Comparison of ENCODE assay signal across 8 cellular contexts in the genomic region with DNA sequence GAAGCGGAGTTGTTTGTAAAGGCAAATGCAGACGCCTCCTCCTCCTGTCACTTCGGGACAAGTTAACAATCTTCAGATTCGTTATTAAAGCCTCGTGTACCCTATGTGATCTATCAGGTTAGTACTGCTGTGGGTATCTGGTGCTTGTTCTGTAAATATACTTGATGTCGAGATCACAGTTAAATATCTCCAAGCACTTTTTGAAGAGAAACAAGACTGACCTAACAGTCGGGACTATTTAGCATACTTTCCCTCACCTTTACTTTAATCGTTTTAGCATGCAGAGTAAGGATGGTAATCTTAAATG. TPM values are rescaled to one million over a fixed set of nuclear protein-coding genes. Genes with fewer than 3 reads are reported as not detected.
DNase-seq lines count a peak whose midpoint lies in the region; ATAC-seq, FAIRE-seq and TF ChIP-seq lines count a peak whose summit lies in the region.

No MANE protein-coding gene starts in this region.

- H3K27ac ChIP-seq in keratinocyte (ENCODE audit: control insufficient read depth, insufficient read depth, low read length) (peak overlapping the region; percentile 66), substantia nigra (ENCODE audit: low read depth, low read length, poor library complexity, severe bottlenecking) (peak overlapping the region; percentile 75)

- no peaks in the 10 kb centered on the region for H4K20me1 ChIP-seq in keratinocyte (ENCODE audit: control insufficient read depth, extremely low read depth, insufficient read depth, low read length)

- no peaks in the 10 kb centered on the region for H3K9me3 ChIP-seq in keratinocyte (ENCODE audit: control insufficient read depth, low read depth, low read length)

- H3K9me3 Mint-ChIP-seq in T-helper 1 cell treated with Interleukin-12 subunit alpha and Interleukin-12 subunit beta and Interleukin-4 antibody, amounts not matched to agents 30 μg/mL and 1 μg/mL, for 36 hours, result peaks cover 4% of the 10 kb centered on the region
- H3K9me3 Mint-ChIP-seq in activated T-helper 1 cell treated with anti-CD3 and anti-CD28 coated beads, Interleukin-12 subunit alpha, Interleukin-12 subunit beta, Interleukin-2, Interleukin-4 antibody, amounts not matched to agents 30 ng/mL and 10 ng/mL and 1 ng/mL, durations not matched to agents 14 hours and 24 hours and 36 hours, result peaks cover 6% of the 10 kb centered on the region

- no peak for TF ChIP-seq CTCF in keratinocyte (optimal IDR thresholded peaks at IDR 0.05 in 1 of 3, IDR thresholded peaks at IDR 0.05 in 1 of 3, conservative IDR thresholded peaks at IDR 0.05 in 1 of 3; ENCODE audit: extremely low read depth in 1 of 3, insufficient read depth in 2 of 3, low read length in 3 of 3)

- no peaks in the 10 kb centered on the region for H3K9me1 ChIP-seq in keratinocyte (ENCODE audit: control insufficient read depth, extremely low read depth, insufficient read depth, low read length)

- H3K36me3 Mint-ChIP-seq in T-helper 1 cell treated with Interleukin-12 subunit alpha and Interleukin-12 subunit beta and Interleukin-4 antibody, amounts not matched to agents 30 μg/mL and 1 μg/mL, for 36 hours (ENCODE audit: low read depth), result peaks cover 10% of the 10 kb centered on the region
- H3K36me3 Mint-ChIP-seq in activated T-helper 1 cell treated with anti-CD3 and anti-CD28 coated beads, Interleukin-12 subunit alpha, Interleukin-12 subunit beta, Interleukin-2, Interleukin-4 antibody, amounts not matched to agents 30 ng/mL and 10 ng/mL and 1 ng/mL, durations not matched to agents 14 hours and 24 hours and 36 hours (ENCODE audit: low read depth), result peaks cover 8% of the 10 kb centered on the region

- dilution Hi-C loops in keratinocyte (cut with MboI; ENCODE audit: extremely low pct_ligation_motif_present, low sequenced_read_pairs), result no loop called here

- ATAC-seq in HG02852 (IDR thresholded peaks at IDR 0.05; ENCODE audit: unreplicated experiment), result no peak

- peak overlapping the region; percentile 61 for H3K4me2 ChIP-seq in keratinocyte (ENCODE audit: control insufficient read depth, extremely low read depth, insufficient read depth, low read depth, low read length)

- intact Hi-C loops in activated T-helper 1 cell treated with anti-CD3 and anti-CD28 coated beads, Interleukin-12 subunit alpha, Interleukin-12 subunit beta, Interleukin-2, Interleukin-4 antibody, amounts not matched to agents 30 ng/mL and 10 ng/mL and 1 ng/mL, durations not matched to agents 14 hours and 24 hours and 36 hours (cut with micrococcal nuclease), result loop anchor here (1.0 to 2.0 kb wide), 8 partner anchors 109 to 1183 kb away; a partner anchor contains a TSS

- no peaks in the 10 kb centered on the region for H3K36me3 ChIP-seq in keratinocyte (ENCODE audit: control insufficient read depth in 2 of 2, extremely low read depth in 1 of 2, insufficient read depth in 2 of 2, low read length in 2 of 2)

- peaks cover 4% of the 10 kb centered on the region for H3K4me1 ChIP-seq in keratinocyte (ENCODE audit: control insufficient read depth, extremely low read depth, insufficient read depth, low read length)

- H2AFZ ChIP-seq in keratinocyte (ENCODE audit: control insufficient read depth, low read length), result peak overlapping the region; percentile 87

- H3K4me3 Mint-ChIP-seq in T-helper 1 cell treated with Interleukin-12 subunit alpha and Interleukin-12 subunit beta and Interleukin-4 antibody, amounts not matched to agents 30 μg/mL and 1 μg/mL, for 36 hours, result peak overlapping the region; percentile 97
- peak overlapping the region; percentile 93 for H3K4me3 Mint-ChIP-seq in activated T-helper 1 cell treated with anti-CD3 and anti-CD28 coated beads, Interleukin-12 subunit alpha, Interleukin-12 subunit beta, Interleukin-2, Interleukin-4 antibody, amounts not matched to agents 30 ng/mL and 10 ng/mL and 1 ng/mL, durations not matched to agents 14 hours and 24 hours and 36 hours

- DNase-seq in T-helper 1 cell (no peak), keratinocyte (ENCODE audit: low read depth, low spot score) (no peak), substantia nigra (lab: John Stamatoyannopoulos, UW) (no peak), COLO829 (ENCODE audit: low spot score) (no peak), HPDE6-E6E7 (ENCODE audit: extremely low spot score) (no peak)
- DNase-seq in activated T-helper 1 cell treated with anti-CD3 and anti-CD28 coated beads, Interleukin-12 subunit alpha, Interleukin-12 subunit beta, Interleukin-2, Interleukin-4 antibody, amounts not matched to agents 30 ng/mL and 10 ng/mL and 1 ng/mL, durations not matched to agents 14 hours and 24 hours and 36 hours (ENCODE audit: low spot score), result no peak

- peaks cover 16% of the 10 kb centered on the region for H3K27me3 Mint-ChIP-seq in T-helper 1 cell treated with Interleukin-12 subunit alpha and Interleukin-12 subunit beta and Interleukin-4 antibody, amounts not matched to agents 30 μg/mL and 1 μg/mL, for 36 hours (ENCODE audit: low read depth)
- H3K27me3 Mint-ChIP-seq in activated T-helper 1 cell treated with anti-CD3 and anti-CD28 coated beads, Interleukin-12 subunit alpha, Interleukin-12 subunit beta, Interleukin-2, Interleukin-4 antibody, amounts not matched to agents 30 ng/mL and 10 ng/mL and 1 ng/mL, durations not matched to agents 14 hours and 24 hours and 36 hours (ENCODE audit: insufficient read depth), result peaks cover 12% of the 10 kb centered on the region

- FAIRE-seq in keratinocyte (lab: Jason Lieb, UNC), result no peak

- peak overlapping the region; percentile 64 to 85 (median 74) for H3K4me3 ChIP-seq in keratinocyte (ENCODE audit: control insufficient read depth in 2 of 3, extremely low read depth in 1 of 3, insufficient read depth in 2 of 3, low read depth in 1 of 3, low read length in 3 of 3)

- peaks cover 27% of the 10 kb centered on the region for H3K79me2 ChIP-seq in keratinocyte (ENCODE audit: control insufficient read depth, insufficient read depth, low read length)

- peak overlapping the region; percentile 82 for H3K9ac ChIP-seq in keratinocyte (ENCODE audit: control insufficient read depth, extremely low read depth, insufficient read depth, low read length)

- peak overlapping the region; percentile 97 for H3K27ac Mint-ChIP-seq in T-helper 1 cell treated with Interleukin-12 subunit alpha and Interleukin-12 subunit beta and Interleukin-4 antibody, amounts not matched to agents 30 μg/mL and 1 μg/mL, for 36 hours
- peak overlapping the region; percentile 98 for H3K27ac Mint-ChIP-seq in activated T-helper 1 cell treated with anti-CD3 and anti-CD28 coated beads, Interleukin-12 subunit alpha, Interleukin-12 subunit beta, Interleukin-2, Interleukin-4 antibody, amounts not matched to agents 30 ng/mL and 10 ng/mL and 1 ng/mL, durations not matched to agents 14 hours and 24 hours and 36 hours

- H3K4me1 Mint-ChIP-seq in T-helper 1 cell treated with Interleukin-12 subunit alpha and Interleukin-12 subunit beta and Interleukin-4 antibody, amounts not matched to agents 30 μg/mL and 1 μg/mL, for 36 hours (ENCODE audit: low read depth), result peaks cover 24% of the 10 kb centered on the region
- H3K4me1 Mint-ChIP-seq in activated T-helper 1 cell treated with anti-CD3 and anti-CD28 coated beads, Interleukin-12 subunit alpha, Interleukin-12 subunit beta, Interleukin-2, Interleukin-4 antibody, amounts not matched to agents 30 ng/mL and 10 ng/mL and 1 ng/mL, durations not matched to agents 14 hours and 24 hours and 36 hours (ENCODE audit: low read depth), result peaks cover 34% of the 10 kb centered on the region

- H3K27me3 ChIP-seq in keratinocyte (ENCODE audit: control insufficient read depth, extremely low read depth, insufficient read depth, low read length), result no peaks in the 10 kb centered on the region

RNA-seq across cellular contexts. Expression of a gene that starts 0.7 kb away (rescaled TPM):
- total RNA-seq in activated T-helper 1 cell treated with anti-CD3 and anti-CD28 coated beads, Interleukin-12 subunit alpha, Interleukin-12 subunit beta, Interleukin-2, Interleukin-4 antibody, amounts not matched to agents 30 ng/mL and 10 ng/mL and 1 ng/mL, durations not matched to agents 14 hours and 24 hours and 36 hours, result 17.8 and 18.3 TPM in 2 replicates
- 12.9 to 17.4 TPM (median 16.6 TPM) in 3 replicates for polyA plus RNA-seq in keratinocyte
- 10.7 TPM for polyA plus RNA-seq in keratinocyte (2011; ENCODE audit: low read depth)
- polyA plus RNA-seq in keratinocyte (2011; cell fraction: cytosol; rRNA removed), result 8.7 and 13.9 TPM in 2 replicates
- 22.0 and 29.7 TPM in 2 replicates for polyA plus RNA-seq in keratinocyte (2011; cell fraction: nucleus; rRNA removed)
- 11.3 and 12.6 TPM in 2 replicates for polyA plus RNA-seq in keratinocyte (2012; ENCODE audit: low replicate concordance)
- 16.9 to 20.9 TPM (median 20.3 TPM) in 3 replicates for polyA minus RNA-seq in keratinocyte
- 6.9 TPM for polyA minus RNA-seq in keratinocyte (2011; cell fraction: cytosol; rRNA and poly(A)+ RNA removed)
- polyA minus RNA-seq in keratinocyte (2011; cell fraction: nucleus; rRNA and poly(A)+ RNA removed), result 16.9 and 31.5 TPM in 2 replicates

RNA-seq across cellular contexts. Expression of a gene that starts 45.8 kb away (rescaled TPM):
- not detected in 2 replicates for total RNA-seq in activated T-helper 1 cell treated with anti-CD3 and anti-CD28 coated beads, Interleukin-12 subunit alpha, Interleukin-12 subunit beta, Interleukin-2, Interleukin-4 antibody, amounts not matched to agents 30 ng/mL and 10 ng/mL and 1 ng/mL, durations not matched to agents 14 hours and 24 hours and 36 hours
- polyA plus RNA-seq in keratinocyte, result 0.11 to 0.18 TPM (median 0.15 TPM) in 3 replicates
- polyA plus RNA-seq in keratinocyte (2011; ENCODE audit: low read depth), result 0.24 TPM
- polyA plus RNA-seq in keratinocyte (2011; cell fraction: cytosol; rRNA removed), result 0.21 and 0.24 TPM in 2 replicates
- polyA plus RNA-seq in keratinocyte (2011; cell fraction: nucleus; rRNA removed), result 0.11 and 0.24 TPM in 2 replicates
- polyA plus RNA-seq in keratinocyte (2012; ENCODE audit: low replicate concordance), result 0.10 and 0.11 TPM in 2 replicates
- 0.22 to 0.33 TPM in 2 of 3 replicates, not detected in the other for polyA minus RNA-seq in keratinocyte
- not detected for polyA minus RNA-seq in keratinocyte (2011; cell fraction: cytosol; rRNA and poly(A)+ RNA removed)
- 0.42 TPM in 1 of 2 replicates, not detected in the other for polyA minus RNA-seq in keratinocyte (2011; cell fraction: nucleus; rRNA and poly(A)+ RNA removed)
